ENCODE assay signal across 19 cellular contexts in genomic region chr15:69578252-69578651, GRCh38.
"Had no signal": no experiment of that assay in that cellular context is flagged by ENCODE, and none has a peak within 500 bp of the region (broad histone marks: within the 10 kb centered on the region; RNA-seq: fewer than 3 reads in every experiment).

No MANE protein-coding gene starts in this region.

- H2AFZ ChIP-seq: parathyroid adenoma had no signal

- H3K79me2 ChIP-seq: parathyroid adenoma had no signal

- H3K27me3 ChIP-seq: esophagus muscularis mucosa, thyroid gland had no signal

- H3K36me3 ChIP-seq: esophagus muscularis mucosa, gastroesophageal sphincter, thyroid gland had no signal

- H3K9me3 ChIP-seq: esophagus muscularis mucosa, gastroesophageal sphincter, thyroid gland had no signal

- ATAC-seq: activated CD4-positive, alpha-beta T cell treated with anti-CD3 and anti-CD28 coated beads for 36 hours; activated naive CD8-positive, alpha-beta T cell treated with anti-CD3 and anti-CD28 coated beads, Interleukin-2, amount 50 U/mL, for 24 hours; sciatic nerve; stimulated activated naive B cell treated with anti-CD40 and anti-IgM and Interleukin-4, amounts not matched to agents 10 μg/mL and 1 μg/mL and 100 μg/mL, for 72 hours; WTC11 had no signal

- H3K27ac Mint-ChIP-seq: activated naive CD4-positive, alpha-beta T cell treated with anti-CD3 and anti-CD28 coated beads, Interleukin-2, amount 10 ng/mL, durations not matched to agents 7 days and 5 days; activated naive CD8-positive, alpha-beta T cell treated with anti-CD3 and anti-CD28 coated beads, Interleukin-2, amount 50 U/mL, for 24 hours; activated T-cell treated with anti-CD3 and anti-CD28 coated beads, Interleukin-2, amount 50 U/mL, for 24 hours; memory B cell; stimulated activated naive B cell treated with anti-CD40 and anti-IgM and Interleukin-4, amounts not matched to agents 10 μg/mL and 1 μg/mL and 100 μg/mL, for 72 hours; WTC11 had no signal

- H3K9ac ChIP-seq: parathyroid adenoma had no signal

- DNase-seq: activated CD4-positive, alpha-beta T cell treated with anti-CD3 and anti-CD28 coated beads for 36 hours; activated CD4-positive, alpha-beta T cell treated with anti-CD3 and anti-CD28 coated beads, Interleukin-2, amount 50 U/mL, for 48 hours; activated naive CD4-positive, alpha-beta T cell treated with anti-CD3 and anti-CD28 coated beads, Interleukin-2, amount 10 ng/mL, durations not matched to agents 7 days and 5 days; activated naive CD8-positive, alpha-beta T cell treated with anti-CD3 and anti-CD28 coated beads, Interleukin-2, amount 50 U/mL, for 24 hours; activated T-cell treated with anti-CD3 and anti-CD28 coated beads, Interleukin-2, amount 50 U/mL, for 24 hours; anterior cingulate cortex; effector CD4-positive, alpha-beta T cell; naive B cell; stimulated activated CD4-positive, alpha-beta T cell treated with anti-CD3 and anti-CD28 coated beads, Interleukin-4, amount 100 ng/mL, for 4 hours; stimulated activated naive B cell treated with anti-CD40 and anti-IgM and Interleukin-4, amounts not matched to agents 10 μg/mL and 1 μg/mL and 100 μg/mL, for 72 hours; SW 1271 had no signal

- H3K4me3 Mint-ChIP-seq: activated CD4-positive, alpha-beta T cell treated with anti-CD3 and anti-CD28 coated beads for 36 hours; activated naive CD4-positive, alpha-beta T cell treated with anti-CD3 and anti-CD28 coated beads, Interleukin-2, amount 10 ng/mL, durations not matched to agents 7 days and 5 days; activated naive CD8-positive, alpha-beta T cell treated with anti-CD3 and anti-CD28 coated beads, Interleukin-2, amount 50 U/mL, for 24 hours; activated T-cell treated with anti-CD3 and anti-CD28 coated beads, Interleukin-2, amount 50 U/mL, for 24 hours; central memory CD8-positive, alpha-beta T cell; memory B cell; stimulated activated naive B cell treated with anti-CD40 and anti-IgM and Interleukin-4, amounts not matched to agents 10 μg/mL and 1 μg/mL and 100 μg/mL, for 72 hours; WTC11 had no signal

- H3K27me3 Mint-ChIP-seq: activated CD4-positive, alpha-beta T cell treated with anti-CD3 and anti-CD28 coated beads for 36 hours; activated T-cell treated with anti-CD3 and anti-CD28 coated beads, Interleukin-2, amount 50 U/mL, for 24 hours; central memory CD8-positive, alpha-beta T cell had no signal

- H3K27ac ChIP-seq: esophagus muscularis mucosa, gastroesophageal sphincter, parathyroid adenoma had no signal

- H3K36me3 Mint-ChIP-seq: activated naive CD4-positive, alpha-beta T cell treated with anti-CD3 and anti-CD28 coated beads, Interleukin-2, amount 10 ng/mL, durations not matched to agents 7 days and 5 days; memory B cell; naive B cell; stimulated activated naive B cell treated with anti-CD40 and anti-IgM and Interleukin-4, amounts not matched to agents 10 μg/mL and 1 μg/mL and 100 μg/mL, for 72 hours had no signal

- H3K4me1 ChIP-seq: gastroesophageal sphincter, parathyroid adenoma had no signal

- H3K4me3 ChIP-seq: esophagus muscularis mucosa, gastroesophageal sphincter, thyroid gland had no signal

- H3K9me3 Mint-ChIP-seq: activated naive CD4-positive, alpha-beta T cell treated with anti-CD3 and anti-CD28 coated beads, Interleukin-2, amount 10 ng/mL, durations not matched to agents 7 days and 5 days; activated naive CD8-positive, alpha-beta T cell treated with anti-CD3 and anti-CD28 coated beads, Interleukin-2, amount 50 U/mL, for 24 hours; activated T-cell treated with anti-CD3 and anti-CD28 coated beads, Interleukin-2, amount 50 U/mL, for 24 hours; central memory CD8-positive, alpha-beta T cell; memory B cell; naive B cell; stimulated activated naive B cell treated with anti-CD40 and anti-IgM and Interleukin-4, amounts not matched to agents 10 μg/mL and 1 μg/mL and 100 μg/mL, for 72 hours had no signal
